Comparison of ENCODE assay signal across 8 cellular contexts in genomic region chr3:185537369-185537970, GRCh38. TPM values are rescaled to one million over a fixed set of nuclear protein-coding genes. Genes with fewer than 3 reads are reported as not detected.
DNase-seq lines count a peak whose midpoint lies in the region; ATAC-seq and TF ChIP-seq lines count a peak whose summit lies in the region.

No MANE protein-coding gene starts in this region.

- TF ChIP-seq EP300 in transverse colon (IDR thresholded peaks at IDR 0.05; ENCODE audit: low read depth), result peak; percentile 22

- ATAC-seq in GM18505 (IDR thresholded peaks at IDR 0.05; ENCODE audit: unreplicated experiment), result peak; percentile 96
- peak; percentile 99 for ATAC-seq in HG02840 (IDR thresholded peaks at IDR 0.05; ENCODE audit: low FRiP score, unreplicated experiment)
- ATAC-seq in left lung, result peak; percentile 96

- H3K27me3 ChIP-seq in ACC112 (ENCODE audit: insufficient read depth, low read length) (no peaks in the 10 kb centered on the region), adipocyte (replicated peaks; ENCODE audit: control insufficient read depth, insufficient read depth, low read length) (peaks cover 3% of the 10 kb centered on the region), left lung (no peaks in the 10 kb centered on the region), transverse colon (no peaks in the 10 kb centered on the region), H7 (ENCODE audit: control insufficient read depth, insufficient read depth, low read length) (no peaks in the 10 kb centered on the region)

- H3K9me3 ChIP-seq in adipocyte (ENCODE audit: control insufficient read depth, low read length), result no peaks in the 10 kb centered on the region
- no peaks in the 10 kb centered on the region for H3K9me3 ChIP-seq in left lung
- no peaks in the 10 kb centered on the region for H3K9me3 ChIP-seq in transverse colon

- TF ChIP-seq POLR2A in GM18505 (IDR thresholded peaks at IDR 0.05; ENCODE audit: borderline replicate concordance, extremely low read depth, insufficient read depth, insufficient read length), result peak; percentile 14
- TF ChIP-seq POLR2A in transverse colon (IDR thresholded peaks at IDR 0.05), result peak; percentile 42

- H3K4me1 ChIP-seq in ACC112 (ENCODE audit: control insufficient read depth, insufficient read depth, low read length, unreplicated experiment) (peaks cover 8% of the 10 kb centered on the region), adipocyte (ENCODE audit: control insufficient read depth, insufficient read depth, low read length) (peaks cover 9% of the 10 kb centered on the region), left lung (peaks cover 8 to 9% of the 10 kb centered on the region in 2 donors), transverse colon (peaks cover 0 to 17% (median 12%) of the 10 kb centered on the region in 4 donors)

- in situ Hi-C loops in transverse colon (cut with MboI; ENCODE audit: low pct_ligation_motif_present in 1 of 4, low pct_unique_long_range_greater_than_20kb in 1 of 4, low sequenced_read_pairs in 3 of 4), result no loop called here

- peak overlapping the region; percentile 30 for H2AFZ ChIP-seq in ACC112 (ENCODE audit: low read length, unreplicated experiment)

- DNase-seq in NCI-H2196 treated with DMSO at 0.1 percent for 48 hours (lab: John Stamatoyannopoulos, UW; ENCODE audit: unreplicated experiment), result peak; percentile 64
- DNase-seq in adipocyte (ENCODE audit: low read depth), result peak; percentile 35
- DNase-seq in left lung, result peak in 1 of 2 donors; percentile 67
- DNase-seq in transverse colon, result peak; percentile 73
- DNase-seq in H7, result no peak

- H3K9ac ChIP-seq in adipocyte (ENCODE audit: low read length), result no peak overlapping the region

- intact Hi-C loops in left lung (cut with DNase I) (no loop called here), transverse colon (cut with DNase I; ENCODE audit: low total_unique reads) (no loop called here)

- WGBS in transverse colon (ENCODE audit: low coverage in 1 of 2), 2 donors, result 20 to 25% methylated on average over 9 of the region's 9 CpGs

- H3K4me3 ChIP-seq in ACC112 (ENCODE audit: low read depth, low read length), result no peak overlapping the region
- H3K4me3 ChIP-seq in adipocyte (ENCODE audit: low read length), result no peak overlapping the region
- H3K4me3 ChIP-seq in left lung, result no peak overlapping the region
- no peak overlapping the region for H3K4me3 ChIP-seq in transverse colon
- H3K4me3 ChIP-seq in H7 (ENCODE audit: insufficient read depth, low read depth, low read length), result no peak overlapping the region

- H3K27ac ChIP-seq in ACC112 (ENCODE audit: low read depth, low read length) (peak overlapping the region; percentile 48), left lung (peak overlapping the region; percentile 53 to 63), transverse colon (peak overlapping the region; percentile 83 to 93 (median 87))

- no peaks in the 10 kb centered on the region for H3K79me2 ChIP-seq in ACC112 (ENCODE audit: control insufficient read depth, insufficient read depth, low read length, unreplicated experiment)

- no peaks in the 10 kb centered on the region for H3K36me3 ChIP-seq in ACC112 (ENCODE audit: insufficient read depth, low read length)
- H3K36me3 ChIP-seq in adipocyte (ENCODE audit: control insufficient read depth, insufficient read depth, low read length, severe bottlenecking), result no peaks in the 10 kb centered on the region
- H3K36me3 ChIP-seq in left lung, result no peaks in the 10 kb centered on the region
- no peaks in the 10 kb centered on the region for H3K36me3 ChIP-seq in transverse colon
- H3K36me3 ChIP-seq in H7 (replicated peaks; ENCODE audit: control insufficient read depth, insufficient read depth, low read length), result no peaks in the 10 kb centered on the region

- no peak for TF ChIP-seq CTCF in left lung (IDR thresholded peaks at IDR 0.05)
- peak in 1 of 5 experiments; percentile 17 for TF ChIP-seq CTCF in transverse colon (IDR thresholded peaks at IDR 0.05)

RNA-seq across cellular contexts. Expression of gene LIPH, which starts 14.9 kb away (rescaled TPM):
- total RNA-seq in left lung (10 to 100 TPM; 35.6 to 76.0 TPM), transverse colon (100 to 1,000 TPM in 1 of 4 donors, 10 to 100 TPM in 3; 31.6 to 115 (median 74.7) TPM)
- 0.21 TPM in 1 of 2 replicates, not detected in the other for total RNA-seq in H7 (2014; rRNA removed; shearing (Covaris generic))

RNA-seq across cellular contexts. Expression of gene TMEM41A, which starts 38.6 kb away (rescaled TPM):
- 10 to 100 TPM; 26.3 to 28.4 TPM for total RNA-seq in left lung
- total RNA-seq in transverse colon, result 10 to 100 TPM; 13.5 to 20.6 (median 15.5) TPM
- total RNA-seq in H7 (2014; rRNA removed; shearing (Covaris generic)), result 9.2 and 11.7 TPM in 2 replicates

RNA-seq across cellular contexts. Expression of gene SENP2, which starts 48.6 kb away (rescaled TPM):
- total RNA-seq in left lung (10 to 100 TPM; 31.6 to 34.0 TPM), transverse colon (10 to 100 TPM in 3 of 4 donors, 1 to 10 TPM in 1; 4.0 to 28.4 (median 18.4) TPM)
- total RNA-seq in H7 (2014; rRNA removed; shearing (Covaris generic)), result 23.9 and 38.3 TPM in 2 replicates

Comparison
In these comparisons a context has a peak if more than half of its experiments do, and no peak if none do; other contexts are left out.
1. RNA of gene LIPH, which starts 14.9 kb away (total RNA-seq): 31.6 to 115 TPM in transverse colon and 35.6 to 76.0 TPM in left lung; 0.21 TPM in H7; every median in the first group is over 10 times any median in the second.
2. Peak in every context shown above with its lines, with median percentiles within 50 percentile points of each other: H3K27ac ChIP-seq and ATAC-seq.